Comparison of ENCODE assay signal across 8 cellular contexts in the genomic region with DNA sequence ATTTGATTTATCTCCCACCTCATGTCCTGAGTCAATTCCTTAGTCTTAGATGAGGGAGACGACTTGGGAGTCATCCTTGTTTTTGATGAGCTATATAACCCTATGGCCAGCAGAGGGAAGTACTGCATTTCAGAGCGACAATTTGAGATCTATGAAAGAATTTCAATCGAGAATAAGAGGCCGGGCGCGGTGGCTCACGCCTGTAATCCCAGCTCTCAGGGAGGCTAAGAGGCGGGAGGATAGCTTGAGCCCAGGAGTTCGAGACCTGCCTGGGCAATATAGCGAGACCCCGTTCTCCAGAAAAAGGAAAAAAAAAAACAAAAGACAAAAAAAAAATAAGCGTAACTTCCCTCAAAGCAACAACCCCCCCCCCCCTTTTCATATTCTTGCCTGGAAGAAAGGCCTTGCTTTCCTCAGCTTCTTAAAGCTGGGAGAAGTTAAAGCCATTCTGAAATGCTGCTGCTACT. TPM values are rescaled to one million over a fixed set of nuclear protein-coding genes. Genes with fewer than 3 reads are reported as not detected.
DNase-seq lines count a peak whose midpoint lies in the region; ATAC-seq and TF ChIP-seq lines count a peak whose summit lies in the region.
"Not testable (repeated sequence)": the region's sequence is repeated elsewhere in the genome, so short reads cannot be mapped to it uniquely, and the experiment has no call there.

No MANE protein-coding gene starts in this region.

- ATAC-seq in psoas muscle: peak; percentile 69 to 77 (median 71)

- H3K9me3 Mint-ChIP-seq in dendritic cell treated with granulocyte-macrophage colony-stimulating factor and Interleukin-4, amounts not matched to agents 40 ng/mL and 50 ng/mL, for 4 days; immature natural killer cell: not testable (repeated sequence)

- not testable (repeated sequence) for H3K27me3 ChIP-seq in psoas muscle (ENCODE audit: insufficient read depth in 3 of 3, low read length in 2 of 3)

- H3K9me3 ChIP-seq in psoas muscle: not testable (repeated sequence)

- not testable (repeated sequence) for H3K36me3 Mint-ChIP-seq in dendritic cell treated with granulocyte-macrophage colony-stimulating factor and Interleukin-4, amounts not matched to agents 40 ng/mL and 50 ng/mL, for 4 days (ENCODE audit: low read depth); immature natural killer cell

- peak; percentile 47 for DNase-seq in AG09309 (ENCODE audit: low read depth)
- peak; percentile 83 for DNase-seq in LoVo (ENCODE audit: low spot score)
- DNase-seq in NCI-H748 treated with DMSO at 0.1 percent for 48 hours (lab: John Stamatoyannopoulos, UW): peak; percentile 66
- DNase-seq in immature natural killer cell: peak; percentile 2 to 19 (median 5)
- DNase-seq in psoas muscle: not testable (repeated sequence)

- H3K27ac Mint-ChIP-seq in dendritic cell treated with granulocyte-macrophage colony-stimulating factor and Interleukin-4, amounts not matched to agents 40 ng/mL and 50 ng/mL, for 4 days; immature natural killer cell: not testable (repeated sequence)

- intact Hi-C loops in dendritic cell treated with granulocyte-macrophage colony-stimulating factor and Interleukin-4, amounts not matched to agents 40 ng/mL and 50 ng/mL, for 4 days (cut with micrococcal nuclease): loop anchor here (5.0 kb wide), 1 partner anchor 432 kb away; no protein-coding TSS in a partner anchor
- intact Hi-C loops in psoas muscle (cut with DNase I): loop anchor here in 1 of 2 donors (5.0 kb wide), 1 partner anchor 52 kb away; no protein-coding TSS in a partner anchor

- not testable (repeated sequence) for H3K27ac ChIP-seq in VCaP, psoas muscle

- H3K4me1 ChIP-seq in psoas muscle: not testable (repeated sequence)

- peak overlapping the region; percentile 63 for H3K4me3 Mint-ChIP-seq in dendritic cell treated with granulocyte-macrophage colony-stimulating factor and Interleukin-4, amounts not matched to agents 40 ng/mL and 50 ng/mL, for 4 days
- H3K4me3 Mint-ChIP-seq in immature natural killer cell: not testable (repeated sequence)

- H3K4me1 Mint-ChIP-seq in dendritic cell treated with granulocyte-macrophage colony-stimulating factor and Interleukin-4, amounts not matched to agents 40 ng/mL and 50 ng/mL, for 4 days (ENCODE audit: low read depth): peaks cover 20% of the 10 kb centered on the region
- H3K4me1 Mint-ChIP-seq in immature natural killer cell: not testable (repeated sequence)

- H3K27me3 Mint-ChIP-seq in dendritic cell treated with granulocyte-macrophage colony-stimulating factor and Interleukin-4, amounts not matched to agents 40 ng/mL and 50 ng/mL, for 4 days; immature natural killer cell (ENCODE audit: low read depth in 3 of 3): not testable (repeated sequence)

- H3K4me3 ChIP-seq in AG09309 (ENCODE audit: control insufficient read depth, low read depth, low read length); psoas muscle: not testable (repeated sequence)

- 23 to 25% (median 25%) methylated on average over 9 to 10 of the region's 12 CpGs for WGBS in psoas muscle, 3 donors

- TF ChIP-seq CTCF in AG09309 (IDR thresholded peaks at IDR 0.05; ENCODE audit: control insufficient read depth, insufficient read depth, low read depth, low read length, missing control alignments) (peak; percentile 68), GM12874 (IDR thresholded peaks at IDR 0.05; ENCODE audit: insufficient read depth, low read depth, low read length) (peak; percentile 61), VCaP (conservative IDR thresholded peaks at IDR 0.05) (peak; percentile 85), psoas muscle (IDR thresholded peaks at IDR 0.05) (peak; percentile 61)

- H3K36me3 ChIP-seq in psoas muscle (ENCODE audit: insufficient read depth in 1 of 2, low read depth in 1 of 2): not testable (repeated sequence)

RNA-seq across cellular contexts. Expression of gene EPCAM, which starts 33.9 kb away (rescaled TPM):
- not detected for polyA plus RNA-seq in immature natural killer cell
- total RNA-seq in psoas muscle: under 1 TPM in 1 of 4 donors, not detected in 3; 0.46 TPM
- under 1 TPM; 0.08 to 0.48 (median 0.20) TPM for polyA plus RNA-seq in psoas muscle
